19 cellular contexts compared by ENCODE assay signal in genomic region chr6:108277831-108278230, GRCh38. TPM values are rescaled to one million over a fixed set of nuclear protein-coding genes. Genes with fewer than 3 reads are reported as not detected.
A peak's percentile ranks its signal among the peaks of the same experiment; 100 is the strongest.
DNase-seq lines count a peak whose midpoint lies in the region; ATAC-seq, FAIRE-seq and TF ChIP-seq lines count a peak whose summit lies in the region.
"Had no signal": no experiment of that assay in that cellular context is flagged by ENCODE, and none has a peak within 500 bp of the region (broad histone marks: within the 10 kb centered on the region; RNA-seq: fewer than 3 reads in every experiment).

No MANE protein-coding gene starts in this region.

- H2AFZ ChIP-seq in H1 (ENCODE audit: low read length) = peak overlapping the region; percentile 72; the same call in 1 of the 2 replicates
- peak overlapping the region; percentile 1 for H2AFZ ChIP-seq in osteoblast (ENCODE audit: low read length)

- no peak overlapping the region for H2BK5ac ChIP-seq in H1 (ENCODE audit: low read depth, low read length)

- H3K9me3 ChIP-seq in H1 (ENCODE audit: insufficient read depth in 2 of 2, low read depth in 1 of 2, low read length in 1 of 2) (no peaks in the 10 kb centered on the region), osteoblast (ENCODE audit: low read depth, low read length) (no peaks in the 10 kb centered on the region)
- H3K9me3 ChIP-seq: Peyer's patch, SK-N-SH had no signal

- H3K27me3 Mint-ChIP-seq in effector memory CD8-positive, alpha-beta T cell = peaks cover 0 to 9% of the 10 kb centered on the region in 2 donors

- H2BK12ac ChIP-seq in H1 (ENCODE audit: low read depth, low read length) = no peak overlapping the region

- no peaks in the 10 kb centered on the region for H3K23me2 ChIP-seq in H1 (ENCODE audit: low read depth, low read length)

- H3K14ac ChIP-seq in H1 (ENCODE audit: insufficient read length) = no peak overlapping the region

- H3K79me2 ChIP-seq in H1 (ENCODE audit: control insufficient read depth in 1 of 2, insufficient read depth in 2 of 2, low read length in 2 of 2) (no peaks in the 10 kb centered on the region), osteoblast (ENCODE audit: insufficient read depth, low read length) (no peaks in the 10 kb centered on the region)

- TF ChIP-seq CTCF in H1 (IDR thresholded peaks at IDR 0.05; ENCODE audit: control extremely low read depth in 1 of 3, insufficient read depth in 1 of 3, low read depth in 1 of 3, low read length in 3 of 3) (no peak), osteoblast (IDR thresholded peaks at IDR 0.05; ENCODE audit: extremely low read depth, low read depth, low read length) (no peak)

- 96% methylated on average over 4 of the region's 4 CpGs; no CpG with 5 or more reads in 1 of the 2 experiments for WGBS in H1 (ENCODE audit: extremely low coverage in 1 of 2, insufficient coverage in 1 of 2, insufficient read length in 1 of 2, insufficient replicate concordance in 2 of 2, low coverage in 1 of 2, low lambda C conversion rate in 2 of 2, missing lambda C conversion rate in 1 of 2), 2 experiments

- no peak overlapping the region for H3K4me3 Mint-ChIP-seq in effector memory CD8-positive, alpha-beta T cell
- H3K4me3 Mint-ChIP-seq: T-cell had no signal

- H2AK5ac ChIP-seq in H1 (ENCODE audit: low read depth, low read length) = no peak overlapping the region

- no peak overlapping the region for H4K5ac ChIP-seq in H1 (ENCODE audit: insufficient read length, low read depth, low read length)

- POLR2A ChIA-PET in H1 (lab: Charles Lee; ENCODE audit: partially characterized antibody) = interaction anchor here (1.5 kb wide), 1 partner anchor 17 kb away, joined by 5 read pairs; the partner anchor contains the start of gene AFG1L

- no peak overlapping the region for H3K4me3 ChIP-seq in H1 (ENCODE audit: extremely low read depth in 1 of 4, insufficient read depth in 2 of 4, low read depth in 3 of 4, low read length in 4 of 4)
- no peak overlapping the region for H3K4me3 ChIP-seq in osteoblast (ENCODE audit: insufficient read depth, low read length)
- H3K4me3 ChIP-seq: GM12878, Peyer's patch had no signal

- no peak for FAIRE-seq in H1 (lab: Jason Lieb, UNC)
- FAIRE-seq: G401.6, GM12878, GM18507, HTR-8/SVneo had no signal

- TF ChIP-seq EP300 in H1 (IDR thresholded peaks at IDR 0.05; ENCODE audit: borderline replicate concordance in 1 of 2, low read depth in 2 of 2, low read length in 2 of 2) = no peak

- no peaks in the 10 kb centered on the region for H3K4me1 Mint-ChIP-seq in effector memory CD8-positive, alpha-beta T cell (ENCODE audit: low read depth in 2 of 2)
- H3K4me1 Mint-ChIP-seq: T-cell had no signal

- H3K4ac ChIP-seq in H1 (replicated peaks; ENCODE audit: insufficient read length, low read depth, low read length) = no peak overlapping the region

- no peak overlapping the region for H4K8ac ChIP-seq in H1 (ENCODE audit: extremely low read depth, insufficient read depth, low read length)

- no peaks in the 10 kb centered on the region for H3K27me3 ChIP-seq in H1 (replicated peaks in 1 of 4; ENCODE audit: control insufficient read depth in 3 of 4, extremely low read depth in 1 of 4, insufficient read depth in 3 of 4, low read length in 3 of 4)
- H3K27me3 ChIP-seq in osteoblast (ENCODE audit: insufficient read depth, low read length) = no peaks in the 10 kb centered on the region
- H3K27me3 ChIP-seq: Peyer's patch had no signal

- H3K4me2 ChIP-seq in H1 (ENCODE audit: insufficient read depth in 1 of 2, low read depth in 2 of 2, low read length in 2 of 2) (no peak overlapping the region), osteoblast (ENCODE audit: insufficient read depth, low read length) (no peak overlapping the region)
- H3K4me2 ChIP-seq: SK-N-SH had no signal

- H3K27ac ChIP-seq in H1 (ENCODE audit: low read depth, low read length) (no peak overlapping the region), osteoblast (ENCODE audit: low read depth, low read length) (no peak overlapping the region)
- H3K27ac ChIP-seq: C4-2B, Peyer's patch had no signal

- H3K23ac ChIP-seq in H1 (ENCODE audit: insufficient read length) = no peak overlapping the region

- H4K20me1 ChIP-seq in H1 (replicated peaks in 1 of 2; ENCODE audit: control insufficient read depth in 1 of 2, insufficient read depth in 2 of 2, low read length in 2 of 2) (no peaks in the 10 kb centered on the region), osteoblast (ENCODE audit: insufficient read depth, low read length) (no peaks in the 10 kb centered on the region)

- H3K9me3 Mint-ChIP-seq in effector memory CD8-positive, alpha-beta T cell = no peaks in the 10 kb centered on the region
- H3K9me3 Mint-ChIP-seq: T-cell had no signal

- peak; percentile 12 for DNase-seq in ELR (ENCODE audit: low read depth)
- DNase-seq in OCI-M1 (lab: John Stamatoyannopoulos, UW) = peak; percentile 18
- DNase-seq in H1 (ENCODE audit: low read depth in 1 of 2, low spot score in 2 of 2) = no peak
- no peak for DNase-seq in osteoblast (ENCODE audit: insufficient read length, low spot score, missing footprints)
- no peak for DNase-seq in COR-L47 (lab: John Stamatoyannopoulos, UW)
- DNase-seq in effector memory CD8-positive, alpha-beta T cell = no peak
- DNase-seq: GOT3, NCI-H1092 treated with DMSO at 0.1 percent for 48 hours, NCI-H510A treated with DMSO at 0.1 percent for 48 hours, Peyer's patch, SHP77, SK-N-SH, T-cell had no signal

- H3K36me3 ChIP-seq in H1 (ENCODE audit: control insufficient read depth in 2 of 4, insufficient read depth in 4 of 4, low read length in 3 of 4) (no peaks in the 10 kb centered on the region), osteoblast (ENCODE audit: insufficient read depth, low read length) (no peaks in the 10 kb centered on the region)
- H3K36me3 ChIP-seq: Peyer's patch had no signal

- H3K36me3 Mint-ChIP-seq in effector memory CD8-positive, alpha-beta T cell (ENCODE audit: insufficient read depth) = no peaks in the 10 kb centered on the region
- H3K36me3 Mint-ChIP-seq: T-cell had no signal

- no peaks in the 10 kb centered on the region for H3K79me1 ChIP-seq in H1 (ENCODE audit: low read depth, low read length)

- H2BK15ac ChIP-seq in H1 (ENCODE audit: low read length) = no peak overlapping the region

- ATAC-seq in HG03097 (IDR thresholded peaks at IDR 0.05; ENCODE audit: low FRiP score, unreplicated experiment) = no peak
- ATAC-seq in effector memory CD8-positive, alpha-beta T cell (replicated peaks) = no peak
- ATAC-seq: GM12878, T-cell had no signal

- no peak overlapping the region for H3K56ac ChIP-seq in H1 (replicated peaks; ENCODE audit: insufficient read length, low read depth, low read length)

- no peak overlapping the region for H2BK120ac ChIP-seq in H1 (replicated peaks; ENCODE audit: low read depth, low read length)

- TF ChIP-seq RAD21 in H1 (IDR thresholded peaks at IDR 0.05 in 1 of 2, conservative IDR thresholded peaks at IDR 0.05 in 1 of 2; ENCODE audit: low read depth in 2 of 2, low read length in 2 of 2) = no peak

- TF ChIP-seq POLR2A in H1 (IDR thresholded peaks at IDR 0.05; ENCODE audit: control extremely low read depth in 1 of 2, low read depth in 2 of 2, low read length in 2 of 2) = no peak

- H2BK20ac ChIP-seq in H1 (ENCODE audit: low read length) = no peak overlapping the region

- no peak overlapping the region for H3K27ac Mint-ChIP-seq in effector memory CD8-positive, alpha-beta T cell
- H3K27ac Mint-ChIP-seq: T-cell had no signal

- no peak overlapping the region for H4K91ac ChIP-seq in H1 (replicated peaks; ENCODE audit: insufficient read length, low read length)

- H3K18ac ChIP-seq in H1 (ENCODE audit: extremely low read depth, low read length) = no peak overlapping the region

- no peak overlapping the region for H3K9ac ChIP-seq in H1 (replicated peaks in 1 of 4; ENCODE audit: extremely low read depth in 1 of 4, low read depth in 3 of 4, low read length in 3 of 4)
- H3K9ac ChIP-seq: SK-N-SH had no signal

- CTCF ChIA-PET in H1 (lab: Charles Lee; ENCODE audit: partially characterized antibody) = interaction anchor here (1.3 kb wide), 1 partner anchor 14 kb away, joined by 3 read pairs; no protein-coding TSS in a partner anchor

- peaks cover 0 to 4% (median 0%) of the 10 kb centered on the region in 4 experiments; a peak in 2 of 7 replicates for H3K4me1 ChIP-seq in H1 (replicated peaks in 1 of 4; ENCODE audit: control insufficient read depth in 3 of 4, insufficient read depth in 4 of 4, low read length in 3 of 4)
- H3K4me1 ChIP-seq in osteoblast (ENCODE audit: insufficient read depth, low read length) = no peaks in the 10 kb centered on the region
- H3K4me1 ChIP-seq: Peyer's patch had no signal

TF ChIP-seq in H1, 55 proteins besides CTCF, POLR2A, EP300 and RAD21 (continues in another document):
- no peak for TF ChIP-seq CBX8 (IDR thresholded peaks at IDR 0.05; ENCODE audit: borderline replicate concordance, low read depth, low read length)
- TF ChIP-seq SUZ12 (IDR thresholded peaks at IDR 0.05; ENCODE audit: low read length) = no peak
- no peak for TF ChIP-seq E2F6 (IDR thresholded peaks at IDR 0.05)
- no peak for TF ChIP-seq JUND (IDR thresholded peaks at IDR 0.05; ENCODE audit: low read length)

RNA-seq across cellular contexts. Expression of gene SNX3, which starts 17.0 kb away (rescaled TPM):
- 72.5 and 72.7 TPM in 2 replicates for total RNA-seq in H1 (2021; fragmentation: NEBNext Ultra II Directional; extraction: Animal tissue kit (Norgen Biotek cat#: 25700))
- polyA plus RNA-seq in H1 (2011; rRNA removed) = 97.0 and 150 TPM in 2 replicates
- polyA plus RNA-seq in H1 (2011; cell fraction: cytosol; rRNA removed) = 98.9 TPM
- 13.1 TPM for polyA plus RNA-seq in H1 (2011; cell fraction: nucleus; rRNA removed)
- 39.4 to 83.4 TPM (median 45.0 TPM) in 4 replicates for polyA plus RNA-seq in H1 (2012, experiment 1 of 2)
- 64.3 TPM for polyA plus RNA-seq in H1 (2012, experiment 2 of 2)
- polyA plus RNA-seq in H1 (2013, experiment 1 of 2) = 80.3 TPM
- 80.8 TPM for polyA plus RNA-seq in H1 (2013, experiment 2 of 2)
- polyA minus RNA-seq in H1 (2011; rRNA and poly(A)+ RNA removed) = 23.6 and 40.3 TPM in 2 replicates
- 25.8 TPM for polyA minus RNA-seq in H1 (2011; cell fraction: cytosol; rRNA and poly(A)+ RNA removed)
- polyA minus RNA-seq in H1 (2011; cell fraction: nucleus; rRNA and poly(A)+ RNA removed) = 17.2 TPM
- 161 and 164 TPM in 2 replicates for total RNA-seq in osteoblast

RNA-seq across cellular contexts. Expression of gene AFG1L, which starts 17.0 kb away (rescaled TPM):
- 5.7 and 7.8 TPM in 2 replicates for total RNA-seq in H1 (2021; fragmentation: NEBNext Ultra II Directional; extraction: Animal tissue kit (Norgen Biotek cat#: 25700))
- polyA plus RNA-seq in H1 (2011; rRNA removed) = 0.98 and 1.2 TPM in 2 replicates
- polyA plus RNA-seq in H1 (2011; cell fraction: cytosol; rRNA removed) = 1.2 TPM
- polyA plus RNA-seq in H1 (2011; cell fraction: nucleus; rRNA removed) = 4.1 TPM
- 2.1 to 4.4 TPM (median 3.1 TPM) in 4 replicates for polyA plus RNA-seq in H1 (2012, experiment 1 of 2)
- 0.33 TPM for polyA plus RNA-seq in H1 (2012, experiment 2 of 2)
- 1.9 TPM for polyA plus RNA-seq in H1 (2013, experiment 1 of 2)
- polyA plus RNA-seq in H1 (2013, experiment 2 of 2) = 2.0 TPM
- 5.5 and 6.1 TPM in 2 replicates for polyA minus RNA-seq in H1 (2011; rRNA and poly(A)+ RNA removed)
- 7.9 TPM for polyA minus RNA-seq in H1 (2011; cell fraction: cytosol; rRNA and poly(A)+ RNA removed)
- polyA minus RNA-seq in H1 (2011; cell fraction: nucleus; rRNA and poly(A)+ RNA removed) = 14.0 TPM
- total RNA-seq in osteoblast = 4.0 and 8.0 TPM in 2 replicates

Comparison
In these comparisons a context has a peak if more than half of its experiments do, and no peak if none do; other contexts are left out.
1. DNase-seq: peak in ELR (single experiment) and OCI-M1 (single experiment); none in H1 (0 of 2), osteoblast (single experiment), COR-L47 (single experiment) and effector memory CD8-positive, alpha-beta T cell (0 of 3).